In the genomic region with DNA sequence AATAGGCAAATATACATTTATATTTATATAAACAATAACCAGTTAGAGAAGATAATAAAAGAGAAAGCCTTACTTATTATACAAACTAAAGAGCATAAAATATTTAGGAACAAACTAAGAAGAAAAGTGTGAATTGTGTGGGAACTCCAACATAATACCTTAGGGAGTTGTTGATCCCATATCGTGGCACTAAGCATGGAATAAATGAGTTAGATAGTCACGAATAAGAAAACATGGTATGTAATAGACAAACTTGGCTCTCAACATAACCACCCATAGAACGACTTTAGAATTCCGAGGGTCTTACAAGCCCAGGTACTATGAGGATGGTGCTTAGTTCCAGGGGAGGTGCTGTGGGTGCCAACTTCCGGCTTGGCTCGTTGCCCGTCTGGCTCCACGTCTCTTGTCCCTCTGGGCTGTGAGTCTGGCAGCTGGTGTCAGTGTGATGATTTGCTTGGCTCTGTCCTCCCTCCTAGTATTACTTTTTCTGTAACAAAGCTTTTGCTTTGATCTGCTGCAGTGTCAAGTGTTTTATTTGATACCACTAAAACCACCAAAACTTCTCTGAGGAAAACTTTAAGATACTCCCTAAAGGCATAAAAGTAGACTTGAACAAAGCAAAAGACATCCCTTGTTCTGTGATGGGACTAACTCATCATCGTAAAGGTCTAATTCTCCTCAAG, we compare ENCODE assay signal across 1 cellular context.
TF ChIP-seq lines count a peak whose summit lies in the region.

No MANE protein-coding gene starts in this region.

TF ChIP-seq in GM12878, 131 proteins besides CTCF, POLR2A, EP300 and RAD21 (continued from another document):
- TF ChIP-seq, protein P1, sequence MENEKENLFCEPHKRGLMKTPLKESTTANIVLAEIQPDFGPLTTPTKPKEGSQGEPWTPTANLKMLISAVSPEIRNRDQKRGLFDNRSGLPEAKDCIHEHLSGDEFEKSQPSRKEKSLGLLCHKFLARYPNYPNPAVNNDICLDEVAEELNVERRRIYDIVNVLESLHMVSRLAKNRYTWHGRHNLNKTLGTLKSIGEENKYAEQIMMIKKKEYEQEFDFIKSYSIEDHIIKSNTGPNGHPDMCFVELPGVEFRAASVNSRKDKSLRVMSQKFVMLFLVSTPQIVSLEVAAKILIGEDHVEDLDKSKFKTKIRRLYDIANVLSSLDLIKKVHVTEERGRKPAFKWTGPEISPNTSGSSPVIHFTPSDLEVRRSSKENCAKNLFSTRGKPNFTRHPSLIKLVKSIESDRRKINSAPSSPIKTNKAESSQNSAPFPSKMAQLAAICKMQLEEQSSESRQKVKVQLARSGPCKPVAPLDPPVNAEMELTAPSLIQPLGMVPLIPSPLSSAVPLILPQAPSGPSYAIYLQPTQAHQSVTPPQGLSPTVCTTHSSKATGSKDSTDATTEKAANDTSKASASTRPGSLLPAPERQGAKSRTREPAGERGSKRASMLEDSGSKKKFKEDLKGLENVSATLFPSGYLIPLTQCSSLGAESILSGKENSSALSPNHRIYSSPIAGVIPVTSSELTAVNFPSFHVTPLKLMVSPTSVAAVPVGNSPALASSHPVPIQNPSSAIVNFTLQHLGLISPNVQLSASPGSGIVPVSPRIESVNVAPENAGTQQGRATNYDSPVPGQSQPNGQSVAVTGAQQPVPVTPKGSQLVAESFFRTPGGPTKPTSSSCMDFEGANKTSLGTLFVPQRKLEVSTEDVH (IDR thresholded peaks at IDR 0.05; ENCODE audit: low read depth, partially characterized antibody) = no peak
- TF ChIP-seq, protein P2, sequence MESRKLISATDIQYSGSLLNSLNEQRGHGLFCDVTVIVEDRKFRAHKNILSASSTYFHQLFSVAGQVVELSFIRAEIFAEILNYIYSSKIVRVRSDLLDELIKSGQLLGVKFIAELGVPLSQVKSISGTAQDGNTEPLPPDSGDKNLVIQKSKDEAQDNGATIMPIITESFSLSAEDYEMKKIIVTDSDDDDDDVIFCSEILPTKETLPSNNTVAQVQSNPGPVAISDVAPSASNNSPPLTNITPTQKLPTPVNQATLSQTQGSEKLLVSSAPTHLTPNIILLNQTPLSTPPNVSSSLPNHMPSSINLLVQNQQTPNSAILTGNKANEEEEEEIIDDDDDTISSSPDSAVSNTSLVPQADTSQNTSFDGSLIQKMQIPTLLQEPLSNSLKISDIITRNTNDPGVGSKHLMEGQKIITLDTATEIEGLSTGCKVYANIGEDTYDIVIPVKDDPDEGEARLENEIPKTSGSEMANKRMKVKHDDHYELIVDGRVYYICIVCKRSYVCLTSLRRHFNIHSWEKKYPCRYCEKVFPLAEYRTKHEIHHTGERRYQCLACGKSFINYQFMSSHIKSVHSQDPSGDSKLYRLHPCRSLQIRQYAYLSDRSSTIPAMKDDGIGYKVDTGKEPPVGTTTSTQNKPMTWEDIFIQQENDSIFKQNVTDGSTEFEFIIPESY (IDR thresholded peaks at IDR 0.05) = no peak
- TF ChIP-seq SMARCA5 (IDR thresholded peaks at IDR 0.05) (no peak), ZNF207 (IDR thresholded peaks at IDR 0.05; ENCODE audit: borderline replicate concordance) (no peak)
